9 cellular contexts compared by ENCODE assay signal in genomic region chr2:213766465-213766891, GRCh38.
DNase-seq lines count a peak whose midpoint lies in the region; ATAC-seq lines count a peak whose summit lies in the region.
"Had no signal": no experiment of that assay in that cellular context is flagged by ENCODE, and none has a peak within 500 bp of the region (broad histone marks: within the 10 kb centered on the region; RNA-seq: fewer than 3 reads in every experiment).

No MANE protein-coding gene starts in this region.

- H3K36me3 ChIP-seq in SJCRH30: no peaks in the 10 kb centered on the region

- H3K4me1 ChIP-seq in SJCRH30: no peaks in the 10 kb centered on the region

- H3K27me3 ChIP-seq in SJCRH30: no peaks in the 10 kb centered on the region

- DNase-seq in AG20443 (ENCODE audit: low spot score) (peak; percentile 17), RPMI7951 (ENCODE audit: low read depth) (peak; percentile 3), cerebellum (ENCODE audit: low spot score) (no peak), SJCRH30 (no peak), nucleus accumbens (lab: John Stamatoyannopoulos, UW) (no peak)
- no peak for DNase-seq in NK-92 treated with Interleukin-12 subunit alpha and Interleukin-12 subunit beta, amount 100 ng/mL, for 24 hours (lab: John Stamatoyannopoulos, UW)

- no peaks in the 10 kb centered on the region for H3K9me3 ChIP-seq in SJCRH30 (replicated peaks)

- ATAC-seq in GM19043 (IDR thresholded peaks at IDR 0.05; ENCODE audit: low read depth, unreplicated experiment) (peak; percentile 93), HG02885 (IDR thresholded peaks at IDR 0.05; ENCODE audit: poor library complexity, unreplicated experiment) (peak; percentile 94)

- H3K4me3 ChIP-seq in SJCRH30: no peak overlapping the region
- H3K4me3 ChIP-seq: lung had no signal

- H3K27ac ChIP-seq in SJCRH30: no peak overlapping the region

Comparison
In these comparisons a context has a peak if more than half of its experiments do, and no peak if none do; other contexts are left out.
1. DNase-seq: peak in AG20443 (single experiment) and RPMI7951 (single experiment); none in NK-92 treated with Interleukin-12 subunit alpha and Interleukin-12 subunit beta, amount 100 ng/mL, for 24 hours (single experiment), cerebellum (single experiment), SJCRH30 (0 of 2) and nucleus accumbens (0 of 56).